8 cellular contexts compared by ENCODE assay signal in the genomic region with DNA sequence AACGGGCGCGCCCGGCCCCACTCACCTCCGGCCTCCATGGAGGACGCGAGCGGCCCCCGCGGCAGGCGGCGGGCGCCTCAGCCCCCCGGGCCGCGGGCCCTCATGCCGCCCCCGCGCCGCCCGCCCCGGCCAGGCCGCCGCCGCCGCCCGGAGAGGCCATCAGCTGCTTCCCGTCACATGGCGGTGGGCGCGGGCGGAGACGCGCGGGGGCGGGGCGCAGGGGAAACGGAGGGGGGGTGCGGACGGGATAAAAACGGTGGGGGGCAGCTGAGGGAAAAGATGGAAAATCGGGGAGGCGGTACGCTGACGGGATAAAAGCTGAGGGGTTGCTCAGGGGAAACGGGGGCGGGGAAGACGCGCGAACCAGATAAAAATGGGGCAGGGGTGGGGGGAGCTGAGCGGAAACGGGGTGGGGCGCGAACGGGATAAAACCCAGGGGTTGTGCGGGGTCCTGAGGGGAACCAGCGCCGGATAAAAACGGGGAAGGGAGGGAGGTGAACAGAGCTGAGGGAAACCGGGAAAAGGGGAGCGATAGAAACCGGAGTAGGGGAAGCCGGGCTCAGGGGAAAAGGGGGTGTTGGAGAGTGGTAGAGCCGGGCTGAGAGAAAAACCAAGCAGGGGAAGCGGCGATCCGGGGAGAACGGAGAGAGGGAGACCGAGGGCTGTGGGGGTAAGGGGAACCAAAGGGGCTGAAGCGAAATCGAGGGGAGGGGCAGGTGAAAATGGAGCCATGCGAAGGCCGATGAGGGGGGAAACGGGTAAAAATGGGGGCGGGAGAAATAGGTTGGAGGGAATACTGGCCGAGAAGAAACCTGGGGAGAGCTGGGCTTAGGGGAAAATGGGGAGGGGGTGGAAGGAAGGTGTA. TPM values are rescaled to one million over a fixed set of nuclear protein-coding genes. Genes with fewer than 3 reads are reported as not detected.
DNase-seq lines count a peak whose midpoint lies in the region; ATAC-seq, FAIRE-seq and TF ChIP-seq lines count a peak whose summit lies in the region.

A gene (minus strand): TSS at position 169 of the 865 bp plus-strand sequence. CDS start 131 bp downstream, at position 38.

- DNase-seq in DMS53 treated with DMSO at 0.1 percent for 48 hours (lab: John Stamatoyannopoulos, UW; ENCODE audit: unreplicated experiment) (peak; percentile 32), HEK293T (ENCODE audit: extremely low spot score) (peak; percentile 18), NCI-H226 (peak; percentile 50), lung (ENCODE audit: low spot score) (peak; percentile 76), RCC 7860 (ENCODE audit: low spot score) (no peak)
- peak; percentile 23 to 24 (median 23) for DNase-seq in effector memory CD8-positive, alpha-beta T cell
- DNase-seq in stimulated activated CD4-positive, alpha-beta T cell treated with anti-CD3 and anti-CD28 coated beads, TNF-alpha, amount 100 ng/mL, for 24 hours (ENCODE audit: low read depth in 3 of 3): peak; percentile 22 to 67 (median 33)

- ATAC-seq in effector memory CD8-positive, alpha-beta T cell (replicated peaks): peak; percentile 55
- peak; percentile 70 for ATAC-seq in lung (ENCODE audit: insufficient read depth, low FRiP score)

- no peak for TF ChIP-seq CTCF in lung (IDR thresholded peaks at IDR 0.05; ENCODE audit: control extremely low read depth, extremely low read depth)

- H3K27me3 Mint-ChIP-seq in effector memory CD8-positive, alpha-beta T cell: no peaks in the 10 kb centered on the region

- POLR2A ChIA-PET in HEK293T (lab: Yijun Ruan, JAX): no interaction called here
- POLR2A ChIA-PET in activated CD8-positive, alpha-beta memory T cell treated with anti-CD3 and anti-CD28 coated beads for 36 hours (lab: Charles Lee): interaction anchor here (0.6 to 2.5 kb wide), 8 partner anchors 10 to 285 kb away, joined by 3 to 14 read pairs (median 6); a partner anchor contains a TSS

- CTCF ChIA-PET in HEK293T (lab: Yijun Ruan, JAX): no interaction called here
- CTCF ChIA-PET in activated CD8-positive, alpha-beta memory T cell treated with anti-CD3 and anti-CD28 coated beads for 36 hours (lab: Charles Lee): interaction anchor here (0.9 to 1.5 kb wide), 5 partner anchors 9 to 316 kb away, joined by 3 to 4 read pairs (median 3); a partner anchor contains a TSS

- H3K36me3 Mint-ChIP-seq in effector memory CD8-positive, alpha-beta T cell (ENCODE audit: insufficient read depth): peaks cover 30% of the 10 kb centered on the region

- peak within 1 kb of the TSS; percentile 77 to 87 for H3K4me3 Mint-ChIP-seq in effector memory CD8-positive, alpha-beta T cell

- peaks cover 4 to 13% of the 10 kb centered on the region in 2 donors for H3K4me1 ChIP-seq in lung (ENCODE audit: control insufficient read depth in 2 of 2, insufficient read depth in 2 of 2, low read length in 2 of 2)

- 0 to 1% methylated on average over 49 to 76 of the region's 76 CpGs for WGBS in lung, 2 donors

- FAIRE-seq in RCC 7860 (lab: Jason Lieb, UNC): no peak

- no peaks in the 10 kb centered on the region for H3K36me3 ChIP-seq in lung (ENCODE audit: control insufficient read depth in 2 of 2, insufficient read depth in 2 of 2, low read length in 2 of 2)

- H3K27ac ChIP-seq in lung (ENCODE audit: low read depth in 1 of 2, low read length in 1 of 2): peak within 1 kb of the TSS; percentile 94 to 96

- H3K9me3 Mint-ChIP-seq in effector memory CD8-positive, alpha-beta T cell: no peaks in the 10 kb centered on the region

- H3K4me1 Mint-ChIP-seq in effector memory CD8-positive, alpha-beta T cell (ENCODE audit: low read depth in 2 of 2): peaks cover 33 to 41% of the 10 kb centered on the region in 2 donors

- H3K9me3 ChIP-seq in lung (ENCODE audit: control insufficient read depth in 2 of 2, insufficient read depth in 1 of 2, low read length in 1 of 2): no peaks in the 10 kb centered on the region

- H3K4me3 ChIP-seq in lung: peak within 1 kb of the TSS; percentile 68

- peak within 1 kb of the TSS; percentile 57 to 98 for H3K27ac Mint-ChIP-seq in effector memory CD8-positive, alpha-beta T cell

- H3K27me3 ChIP-seq in lung (ENCODE audit: control insufficient read depth, insufficient read depth): no peaks in the 10 kb centered on the region

TF ChIP-seq in HEK293T, 16 proteins besides CTCF, POLR2A, EP300 and RAD21:
- TF ChIP-seq ZNF384 (IDR thresholded peaks at IDR 0.05): no peak

RNA-seq across cellular contexts. Expression of the gene that starts here (rescaled TPM):
- total RNA-seq in activated CD8-positive, alpha-beta memory T cell treated with anti-CD3 and anti-CD28 coated beads for 36 hours: 10 to 100 TPM; 72.4 to 74.6 TPM
- 10 to 100 TPM; 46.0 to 99.1 TPM for total RNA-seq in lung
- 10 to 100 TPM; 49.3 to 57.2 TPM for polyA plus RNA-seq in lung
